Comparison of ENCODE assay signal across 15 cellular contexts in the genomic region with DNA sequence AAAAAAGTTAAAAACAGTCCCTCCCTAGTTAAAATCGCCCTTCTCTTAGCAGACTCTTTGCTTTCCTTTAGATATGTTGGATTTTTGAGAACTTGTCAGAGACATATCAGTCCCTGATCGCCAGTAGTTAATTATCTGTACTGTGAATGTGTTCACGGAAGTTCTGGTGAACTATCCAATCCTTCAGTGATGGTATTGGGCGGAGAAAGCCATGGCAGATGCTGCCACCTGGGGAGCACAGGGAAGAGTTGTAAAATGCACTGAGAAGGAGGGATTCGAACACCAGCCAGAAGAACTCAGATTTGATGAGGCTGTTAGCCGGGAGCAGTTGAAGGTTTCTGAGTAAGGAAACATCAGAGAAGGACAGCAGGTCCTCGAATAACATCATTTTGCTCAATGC. TPM values are rescaled to one million over a fixed set of nuclear protein-coding genes. Genes with fewer than 3 reads are reported as not detected.
DNase-seq lines count a peak whose midpoint lies in the region; TF ChIP-seq lines count a peak whose summit lies in the region.
"Had no signal": no experiment of that assay in that cellular context is flagged by ENCODE, and none has a peak within 500 bp of the region (broad histone marks: within the 10 kb centered on the region; RNA-seq: fewer than 3 reads in every experiment).

No MANE protein-coding gene starts in this region.

- H3K27ac ChIP-seq in RWPE1 (peak overlapping the region; percentile 81; the same call in 1 of the 2 replicates), endodermal cell (ENCODE audit: low read depth, low read length) (no peak overlapping the region), trophoblast cell (ENCODE audit: low read depth, low read length) (no peak overlapping the region)
- H3K27ac ChIP-seq: BLaER1 had no signal

- no peak overlapping the region for H2BK5ac ChIP-seq in trophoblast cell (ENCODE audit: low read depth, low read length, poor library complexity)

- no peak overlapping the region for H2AK5ac ChIP-seq in trophoblast cell (ENCODE audit: low read length)

- H3K23ac ChIP-seq in trophoblast cell (ENCODE audit: low read length): no peak overlapping the region

- H3K79me1 ChIP-seq in trophoblast cell (ENCODE audit: low read length): peaks cover 7% of the 10 kb centered on the region

- H3K4me1 Mint-ChIP-seq in HFFc6 (ENCODE audit: low read depth) (peaks cover 18% of the 10 kb centered on the region), endodermal cell (peaks cover 4% of the 10 kb centered on the region), nephron progenitor cell (no peaks in the 10 kb centered on the region)

- H3K4me2 ChIP-seq in trophoblast cell (ENCODE audit: low read length): no peak overlapping the region
- H3K4me2 ChIP-seq: BLaER1 had no signal

- H3K4me3 Mint-ChIP-seq in HFFc6 (no peak overlapping the region), endodermal cell (no peak overlapping the region), nephron progenitor cell (no peak overlapping the region)

- H3K9me3 ChIP-seq in endodermal cell (ENCODE audit: control insufficient read depth, low read length) (no peaks in the 10 kb centered on the region), trophoblast cell (ENCODE audit: insufficient read depth, low read depth, low read length) (no peaks in the 10 kb centered on the region)
- H3K9me3 ChIP-seq: BLaER1, MG63 had no signal

- TF ChIP-seq CTCF in HFFc6 (IDR thresholded peaks at IDR 0.05): no peak
- no peak for TF ChIP-seq CTCF in RWPE1 (conservative IDR thresholded peaks at IDR 0.05; ENCODE audit: low read depth)
- peak; percentile 25 for TF ChIP-seq CTCF in endodermal cell (conservative IDR thresholded peaks at IDR 0.05)
- no peak for TF ChIP-seq CTCF in nephron progenitor cell (IDR thresholded peaks at IDR 0.05)
- TF ChIP-seq CTCF in GM13977 (IDR thresholded peaks at IDR 0.05; ENCODE audit: extremely low read depth, insufficient read depth, missing control alignments): no peak

- H4K8ac ChIP-seq in trophoblast cell (ENCODE audit: low read depth, low read length): no peak overlapping the region

- no peak overlapping the region for H2BK12ac ChIP-seq in trophoblast cell (ENCODE audit: low read length)

- H3K18ac ChIP-seq in trophoblast cell (ENCODE audit: low read length): no peak overlapping the region

- CTCF ChIA-PET in RWPE1 (lab: Yijun Ruan, JAX): no interaction called here

- H3K9ac ChIP-seq in endodermal cell (ENCODE audit: extremely low read depth, low read length, poor library complexity, severe bottlenecking): no peak overlapping the region
- no peak overlapping the region for H3K9ac ChIP-seq in trophoblast cell (ENCODE audit: low read length)
- H3K9ac ChIP-seq: BLaER1 had no signal

- 88 to 90% methylated on average over 6 to 7 of the region's 7 CpGs for WGBS in endodermal cell (ENCODE audit: insufficient coverage in 1 of 2, insufficient read length in 1 of 2), 2 experiments
- no CpG with 5 or more reads among the region's 7 CpGs for WGBS in trophoblast cell (ENCODE audit: extremely low coverage, insufficient coverage, insufficient read length)

- H3K79me2 ChIP-seq in trophoblast cell (ENCODE audit: control insufficient read depth, insufficient read depth, low read length, poor library complexity): no peaks in the 10 kb centered on the region

- no peak overlapping the region for H2BK120ac ChIP-seq in trophoblast cell (ENCODE audit: insufficient read depth, low read length, poor library complexity)

- in situ Hi-C loops in GM13977 (cut with MboI; ENCODE audit: low pct_unique_long_range_greater_than_20kb, low sequenced_read_pairs, unreplicated experiment): no loop called here

- H3K9me3 Mint-ChIP-seq in HFFc6 (no peaks in the 10 kb centered on the region), endodermal cell (no peaks in the 10 kb centered on the region), nephron progenitor cell (no peaks in the 10 kb centered on the region)

- no peaks in the 10 kb centered on the region for H3K27me3 ChIP-seq in endodermal cell (ENCODE audit: control insufficient read depth, insufficient read depth, low read length, poor library complexity, severe bottlenecking)
- no peaks in the 10 kb centered on the region for H3K27me3 ChIP-seq in trophoblast cell (ENCODE audit: insufficient read depth, low read length)
- H3K27me3 ChIP-seq: BLaER1, MG63 had no signal

- H3K4me3 ChIP-seq in endodermal cell (ENCODE audit: low read length): no peak overlapping the region
- H3K4me3 ChIP-seq in trophoblast cell (ENCODE audit: low read depth, low read length): no peak overlapping the region
- H3K4me3 ChIP-seq: BLaER1, MG63 had no signal

- H3K36me3 ChIP-seq in endodermal cell (ENCODE audit: control insufficient read depth, insufficient read depth, low read length): no peaks in the 10 kb centered on the region
- no peaks in the 10 kb centered on the region for H3K36me3 ChIP-seq in trophoblast cell (ENCODE audit: control insufficient read depth in 1 of 2, insufficient read depth in 2 of 2, low read length in 2 of 2)
- H3K36me3 ChIP-seq: BLaER1, MG63 had no signal

- POLR2A ChIA-PET in RWPE1 (lab: Yijun Ruan, JAX; ENCODE audit: low non-redundant PET): interaction anchor here (0.7 kb wide), 1 partner anchor 33 kb away, joined by 4 read pairs; no protein-coding TSS in a partner anchor

- no peaks in the 10 kb centered on the region for H3K4me1 ChIP-seq in endodermal cell (ENCODE audit: control insufficient read depth, insufficient read depth, low read length)
- peaks cover 2 to 8% of the 10 kb centered on the region in 2 experiments for H3K4me1 ChIP-seq in trophoblast cell (ENCODE audit: control insufficient read depth in 1 of 2, insufficient read depth in 2 of 2, low read length in 2 of 2)
- H3K4me1 ChIP-seq: BLaER1 had no signal

- H4K91ac ChIP-seq in trophoblast cell (ENCODE audit: low read depth, low read length): peak overlapping the region; percentile 26

- no peak overlapping the region for H4K12ac ChIP-seq in trophoblast cell (ENCODE audit: low read depth, low read length)

- H3K36me3 Mint-ChIP-seq in HFFc6 (ENCODE audit: low read depth) (peaks cover 4% of the 10 kb centered on the region; the same call in 1 of the 2 replicates), endodermal cell (ENCODE audit: low read depth) (peaks cover 5% of the 10 kb centered on the region), nephron progenitor cell (ENCODE audit: low read depth) (peaks cover 24% of the 10 kb centered on the region)

- H3K27me3 Mint-ChIP-seq in HFFc6 (ENCODE audit: insufficient read depth): peaks cover 3% of the 10 kb centered on the region; the same call in 1 of the 2 replicates
- no peaks in the 10 kb centered on the region for H3K27me3 Mint-ChIP-seq in endodermal cell (ENCODE audit: insufficient read depth)
- H3K27me3 Mint-ChIP-seq in nephron progenitor cell (ENCODE audit: low read depth, poor library complexity): peaks cover 5% of the 10 kb centered on the region

- no peak overlapping the region for H3K14ac ChIP-seq in trophoblast cell (ENCODE audit: low read length)

- H2AFZ ChIP-seq in trophoblast cell (ENCODE audit: insufficient read depth, low read length, poor library complexity): no peak overlapping the region

- H3K27ac Mint-ChIP-seq in HFFc6 (peak overlapping the region; percentile 93), endodermal cell (no peak overlapping the region), nephron progenitor cell (no peak overlapping the region)

- DNase-seq in HFFc6 (no peak), RWPE1 (ENCODE audit: low spot score) (no peak), endodermal cell (no peak), trophoblast cell (peak in 1 of 2 donors; percentile 38), nephron progenitor cell (no peak), GM13977 (ENCODE audit: low spot score) (no peak), NCI-H1417 (lab: John Stamatoyannopoulos, UW) (no peak), NCI-H446 (lab: John Stamatoyannopoulos, UW) (no peak)
- DNase-seq: KG1, MG63, NCI-H1105, NCI-H187, NCI-H446 treated with DMSO at 0.1 percent for 48 hours, NCI-H774 had no signal

- H3K4ac ChIP-seq in trophoblast cell (ENCODE audit: low read depth, low read length): no peak overlapping the region

RNA-seq across cellular contexts. Expression of a gene that starts 17.5 kb away (rescaled TPM):
- total RNA-seq in HFFc6 (2021; fragmentation: NEBNext Ultra II Directional; extraction: Animal tissue kit (Norgen Biotek cat#: 25700)): 10 to 100 TPM in 5 of 6 experiments, 1 to 10 TPM in 1; 5.3 to 12.5 (median 11.4) TPM
- 10 to 100 TPM; 13.5 to 20.9 TPM for total RNA-seq in endodermal cell
- polyA plus RNA-seq in endodermal cell (2013, experiment 1 of 2): 20.6 TPM
- polyA plus RNA-seq in endodermal cell (2013, experiment 2 of 2): 22.4 TPM
- 11.4 and 12.3 TPM in 2 replicates for polyA plus RNA-seq in trophoblast cell (2013)

RNA-seq across cellular contexts. Expression of a gene that starts 31.6 kb away (rescaled TPM):
- total RNA-seq in HFFc6 (2021; fragmentation: NEBNext Ultra II Directional; extraction: Animal tissue kit (Norgen Biotek cat#: 25700)): 10 to 100 TPM; 13.2 to 17.3 (median 14.6) TPM
- total RNA-seq in endodermal cell: 10 to 100 TPM; 22.1 to 23.9 TPM
- 18.1 TPM for polyA plus RNA-seq in endodermal cell (2013, experiment 1 of 2)
- polyA plus RNA-seq in endodermal cell (2013, experiment 2 of 2): 20.1 TPM
- 20.7 and 21.7 TPM in 2 replicates for polyA plus RNA-seq in trophoblast cell (2013)
